ENCODE assay signal across 20 cellular contexts in genomic region chr1:78072216-78072615, GRCh38. TPM values are rescaled to one million over a fixed set of nuclear protein-coding genes. Genes with fewer than 3 reads are reported as not detected.
"Had no signal": no experiment of that assay in that cellular context is flagged by ENCODE, and none has a peak within 500 bp of the region (broad histone marks: within the 10 kb centered on the region; RNA-seq: fewer than 3 reads in every experiment).

No MANE protein-coding gene starts in this region.

- H3K4me3 ChIP-seq: smooth muscle cell, testis, upper lobe of left lung had no signal

- H3K27me3 ChIP-seq: testis, upper lobe of left lung had no signal

- H3K4me1 Mint-ChIP-seq: memory B cell, naive B cell, neural crest cell, WTC11 had no signal

- H3K4me2 ChIP-seq: smooth muscle cell had no signal

- H3K27ac ChIP-seq: testis, upper lobe of left lung had no signal

- H3K9me3 Mint-ChIP-seq: activated naive CD4-positive, alpha-beta T cell treated with anti-CD3 and anti-CD28 coated beads, Interleukin-2, amount 50 U/mL, for 72 hours; effector memory CD8-positive, alpha-beta T cell; memory B cell; naive B cell; neural crest cell; stimulated activated memory B cell treated with anti-CD40 and anti-IgM and Interleukin-4, amounts not matched to agents 10 μg/mL and 1 μg/mL and 100 μg/mL, for 72 hours had no signal

- H3K27me3 Mint-ChIP-seq: progenitor cell of endocrine pancreas had no signal

- H3K4me3 Mint-ChIP-seq: activated CD4-positive, alpha-beta T cell treated with anti-CD3 and anti-CD28 coated beads for 36 hours; effector memory CD8-positive, alpha-beta T cell; memory B cell; naive B cell; neural crest cell; stimulated activated memory B cell treated with anti-CD40 and anti-IgM and Interleukin-4, amounts not matched to agents 10 μg/mL and 1 μg/mL and 100 μg/mL, for 72 hours; WTC11 had no signal

- H3K4me1 ChIP-seq: testis had no signal

- H3K36me3 ChIP-seq: upper lobe of left lung had no signal

- H3K27ac Mint-ChIP-seq: activated CD4-positive, alpha-beta T cell treated with anti-CD3 and anti-CD28 coated beads for 36 hours; activated naive CD4-positive, alpha-beta T cell treated with anti-CD3 and anti-CD28 coated beads, Interleukin-2, amount 50 U/mL, for 72 hours; effector memory CD8-positive, alpha-beta T cell; memory B cell; progenitor cell of endocrine pancreas; stimulated activated memory B cell treated with anti-CD40 and anti-IgM and Interleukin-4, amounts not matched to agents 10 μg/mL and 1 μg/mL and 100 μg/mL, for 72 hours; WTC11 had no signal

- H3K36me3 Mint-ChIP-seq: activated naive CD4-positive, alpha-beta T cell treated with anti-CD3 and anti-CD28 coated beads, Interleukin-2, amount 50 U/mL, for 72 hours; memory B cell; naive B cell; stimulated activated memory B cell treated with anti-CD40 and anti-IgM and Interleukin-4, amounts not matched to agents 10 μg/mL and 1 μg/mL and 100 μg/mL, for 72 hours; WTC11 had no signal

- ATAC-seq: activated CD4-positive, alpha-beta T cell treated with anti-CD3 and anti-CD28 coated beads for 36 hours; activated naive CD4-positive, alpha-beta T cell treated with anti-CD3 and anti-CD28 coated beads, Interleukin-2, amount 50 U/mL, for 72 hours; effector memory CD8-positive, alpha-beta T cell; left lobe of liver; right cardiac atrium; stimulated activated memory B cell treated with anti-CD40 and anti-IgM and Interleukin-4, amounts not matched to agents 10 μg/mL and 1 μg/mL and 100 μg/mL, for 72 hours; WTC11 had no signal

- DNase-seq: activated CD4-positive, alpha-beta T cell treated with anti-CD3 and anti-CD28 coated beads for 36 hours; activated CD4-positive, alpha-beta T cell treated with anti-CD3 and anti-CD28 coated beads, Interleukin-2, amount 50 U/mL, for 48 hours; activated gamma-delta T cell treated with Interleukin-2 at 50 U/mL for 16 hours; effector memory CD8-positive, alpha-beta T cell; hippocampal formation; naive B cell; right cardiac atrium; stimulated activated CD4-positive, alpha-beta T cell treated with anti-CD3 and anti-CD28 coated beads, Interleukin-4, amount 100 ng/mL, for 24 hours; T-helper 2 cell; testis; upper lobe of left lung had no signal

- H3K9me3 ChIP-seq: testis, upper lobe of left lung had no signal

- FAIRE-seq: TTC549 had no signal

RNA-seq across cellular contexts. Expression of gene GIPC2, which starts 26.4 kb away (rescaled TPM):
- total RNA-seq: neural crest cell, smooth muscle cell had no signal
